9 cellular contexts compared by ENCODE assay signal in the genomic region with DNA sequence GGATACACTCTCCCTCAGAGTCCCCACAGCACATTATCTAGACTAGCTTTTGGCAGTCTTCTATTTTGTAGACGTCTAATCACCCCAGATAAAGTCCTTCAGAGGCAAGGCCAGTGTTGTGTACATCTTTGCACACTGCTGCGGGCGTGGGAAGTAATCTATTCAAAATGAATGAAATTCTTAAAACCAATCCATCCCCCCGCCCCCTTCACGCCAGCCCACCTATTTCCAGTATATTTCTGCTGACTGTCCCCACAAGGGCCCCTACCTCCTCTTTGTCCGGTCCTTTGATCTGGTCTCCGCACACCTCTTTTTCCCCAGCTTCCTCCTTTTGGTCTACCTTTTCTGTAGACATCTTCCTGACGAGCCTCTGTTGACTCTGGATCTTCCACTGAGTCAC. TPM values are rescaled to one million over a fixed set of nuclear protein-coding genes. Genes with fewer than 3 reads are reported as not detected.
DNase-seq lines count a peak whose midpoint lies in the region; ATAC-seq and TF ChIP-seq lines count a peak whose summit lies in the region.
"Had no signal": no experiment of that assay in that cellular context is flagged by ENCODE, and none has a peak within 500 bp of the region (broad histone marks: within the 10 kb centered on the region; RNA-seq: fewer than 3 reads in every experiment).

No MANE protein-coding gene starts in this region.

- H2AFZ ChIP-seq in GM23248, result peak overlapping the region; percentile 77; the same call in 1 of the 2 replicates

- TF ChIP-seq CTCF in WERI-Rb-1 (IDR thresholded peaks at IDR 0.05; ENCODE audit: low read depth, low read length) (no peak), foreskin fibroblast (IDR thresholded peaks at IDR 0.05; ENCODE audit: low read depth, low read length) (no peak)

- WGBS in GM23248 (ENCODE audit: low coverage in 1 of 2, low lambda C conversion rate in 2 of 2, missing lambda C conversion rate in 2 of 2), 2 experiments, result 87 to 89% methylated on average over 8 of the region's 8 CpGs

- H4K20me1 ChIP-seq in GM23248 (ENCODE audit: insufficient read depth), result no peaks in the 10 kb centered on the region

- H3K9me2 ChIP-seq in GM23248 (ENCODE audit: insufficient read depth), result no peaks in the 10 kb centered on the region

- H3K4me3 ChIP-seq in GM23248, result peak overlapping the region; percentile 74; the same call in 1 of the 2 replicates
- H3K4me3 ChIP-seq in WERI-Rb-1 (ENCODE audit: low read depth, low read length), result peak overlapping the region; percentile 60
- H3K4me3 ChIP-seq in foreskin fibroblast (ENCODE audit: low read depth in 1 of 2, low read length in 2 of 2), result peak overlapping the region; percentile 58 to 82
- peak overlapping the region; percentile 87 for H3K4me3 ChIP-seq in rectal smooth muscle tissue (ENCODE audit: low read length)

- H3K9me3 ChIP-seq in GM23248 (ENCODE audit: low read depth), result no peaks in the 10 kb centered on the region
- H3K9me3 ChIP-seq in WERI-Rb-1 (ENCODE audit: severe bottlenecking), result no peaks in the 10 kb centered on the region

- H3K4me2 ChIP-seq in GM23248 (ENCODE audit: unreplicated experiment), result no peak overlapping the region

- in situ Hi-C loops in GM23248 (cut with MboI), result no loop called here

- no peak for ATAC-seq in GM18873 (IDR thresholded peaks at IDR 0.05; ENCODE audit: low FRiP score, unreplicated experiment)

- no peaks in the 10 kb centered on the region for H3K27me3 ChIP-seq in GM23248 (replicated peaks; ENCODE audit: insufficient read depth)
- H3K27me3 ChIP-seq in WERI-Rb-1 (ENCODE audit: insufficient read depth, low read depth, severe bottlenecking), result no peaks in the 10 kb centered on the region
- no peaks in the 10 kb centered on the region for H3K27me3 ChIP-seq in rectal smooth muscle tissue (ENCODE audit: control insufficient read depth, insufficient read depth, low read length)

- H3K27ac ChIP-seq in GM23248 (peak overlapping the region; percentile 44), WERI-Rb-1 (peak overlapping the region; percentile 84), rectal smooth muscle tissue (ENCODE audit: low read depth, low read length) (peak overlapping the region; percentile 87)

- DNase-seq in GM23248, result no peak
- no peak for DNase-seq in WERI-Rb-1
- no peak for DNase-seq in foreskin fibroblast
- no peak for DNase-seq in KG1 (lab: John Stamatoyannopoulos, UW)
- no peak for DNase-seq in NCI-H2107 treated with DMSO at 0.1 percent for 48 hours (lab: John Stamatoyannopoulos, UW; ENCODE audit: unreplicated experiment)
- DNase-seq in activated CD8-positive, alpha-beta memory T cell treated with anti-CD3 and anti-CD28 coated beads for 24 hours, result no peak

- peak overlapping the region; percentile 45 for H3K9ac ChIP-seq in GM23248
- peak overlapping the region; percentile 53 for H3K9ac ChIP-seq in rectal smooth muscle tissue (ENCODE audit: low read length)

- H3K79me2 ChIP-seq in GM23248 (ENCODE audit: insufficient read depth), result peaks cover 28% of the 10 kb centered on the region; the same call in 1 of the 2 replicates

- H3F3A ChIP-seq in GM23248 (ENCODE audit: insufficient read depth), result peaks cover 34% of the 10 kb centered on the region

- H3K36me3 ChIP-seq in GM23248 (ENCODE audit: low read depth), result peaks cover 12% of the 10 kb centered on the region; the same call in 1 of the 2 replicates
- H3K36me3 ChIP-seq in WERI-Rb-1, result peaks cover 57% of the 10 kb centered on the region
- no peaks in the 10 kb centered on the region for H3K36me3 ChIP-seq in rectal smooth muscle tissue (ENCODE audit: control insufficient read depth, insufficient read depth, low read length)

- H3K4me1 ChIP-seq in GM23248 (ENCODE audit: insufficient read depth) (peaks cover 21% of the 10 kb centered on the region), rectal smooth muscle tissue (ENCODE audit: control insufficient read depth, insufficient read depth, low read length) (peaks cover 17% of the 10 kb centered on the region)

RNA-seq across cellular contexts. Expression of a gene that starts 0.4 kb away (rescaled TPM):
- 51.0 and 63.5 TPM in 2 replicates for total RNA-seq in GM23248 (2014; rRNA removed; shearing (Covaris generic))
- polyA plus RNA-seq in GM23248 (2016; fragmentation: Nextera tagmentation; extraction: Ambion mirVana), result 74.5 and 79.0 TPM in 2 replicates

RNA-seq across cellular contexts. Expression of a gene that starts 0.6 kb away (rescaled TPM):
- not detected in 2 replicates for total RNA-seq in GM23248 (2014; rRNA removed; shearing (Covaris generic))
- polyA plus RNA-seq in GM23248 (2016; fragmentation: Nextera tagmentation; extraction: Ambion mirVana), result 0.29 TPM in 1 of 2 replicates, not detected in the other
- total RNA-seq: pulmonary artery endothelial cell had no signal

RNA-seq across cellular contexts. Expression of a gene that starts 17.5 kb away (rescaled TPM):
- 6.9 and 12.3 TPM in 2 replicates for total RNA-seq in GM23248 (2014; rRNA removed; shearing (Covaris generic))
- 2.1 and 2.3 TPM in 2 replicates for polyA plus RNA-seq in GM23248 (2016; fragmentation: Nextera tagmentation; extraction: Ambion mirVana)

RNA-seq across cellular contexts. Expression of a gene that starts 20.4 kb away (rescaled TPM):
- 2.9 and 5.0 TPM in 2 replicates for total RNA-seq in GM23248 (2014; rRNA removed; shearing (Covaris generic))
- polyA plus RNA-seq in GM23248 (2016; fragmentation: Nextera tagmentation; extraction: Ambion mirVana), result 2.1 and 3.1 TPM in 2 replicates

RNA-seq across cellular contexts. Expression of a gene that starts 21.4 kb away (rescaled TPM):
- 28.9 and 54.6 TPM in 2 replicates for total RNA-seq in GM23248 (2014; rRNA removed; shearing (Covaris generic))
- 40.1 and 46.6 TPM in 2 replicates for polyA plus RNA-seq in GM23248 (2016; fragmentation: Nextera tagmentation; extraction: Ambion mirVana)
